Comparison of ENCODE assay signal across 9 cellular contexts in genomic region chr3:43071313-43071893, GRCh38. TPM values are rescaled to one million over a fixed set of nuclear protein-coding genes. Genes with fewer than 3 reads are reported as not detected.
DNase-seq lines count a peak whose midpoint lies in the region; ATAC-seq and TF ChIP-seq lines count a peak whose summit lies in the region.
"Had no signal": no experiment of that assay in that cellular context is flagged by ENCODE, and none has a peak within 500 bp of the region (broad histone marks: within the 10 kb centered on the region; RNA-seq: fewer than 3 reads in every experiment).

No MANE protein-coding gene starts in this region.

- ATAC-seq in foreskin keratinocyte (no peak), HG03045 (IDR thresholded peaks at IDR 0.05; ENCODE audit: unreplicated experiment) (no peak)

- H3K27ac ChIP-seq in foreskin keratinocyte (no peak overlapping the region), substantia nigra (ENCODE audit: low read depth, low read length, poor library complexity, severe bottlenecking) (no peak overlapping the region)
- H3K27ac ChIP-seq: SJSA1 had no signal

- TF ChIP-seq CTCF in foreskin keratinocyte (conservative IDR thresholded peaks at IDR 0.05): peak; percentile 48

- H3K4me1 ChIP-seq in foreskin keratinocyte: no peaks in the 10 kb centered on the region
- H3K4me1 ChIP-seq: SJSA1 had no signal

- H3K27me3 ChIP-seq in foreskin keratinocyte: no peaks in the 10 kb centered on the region
- H3K27me3 ChIP-seq: SJSA1 had no signal

- DNase-seq in stimulated activated CD4-positive, alpha-beta T cell treated with anti-CD3 and anti-CD28 coated beads, Interleukin-12 subunit alpha, Interleukin-12 subunit beta, amount 100 ng/mL, for 48 hours (ENCODE audit: low read depth in 2 of 3, low spot score in 1 of 3): peak in 2 of 3 donors; percentile 9 to 34
- no peak for DNase-seq in stimulated activated CD4-positive, alpha-beta T cell treated with anti-CD3 and anti-CD28 coated beads, Interleukin-4, amount 100 ng/mL, for 4 hours
- DNase-seq in RPMI8226 (peak; percentile 10), foreskin keratinocyte (no peak), ureter (ENCODE audit: low spot score) (peak; percentile 25), HCEC 1CT (no peak), substantia nigra (lab: John Stamatoyannopoulos, UW) (no peak)

RNA-seq across cellular contexts. Expression of gene POMGNT2, which starts 34.5 kb away (rescaled TPM):
- total RNA-seq in foreskin keratinocyte (14.2 and 15.5 TPM in 2 replicates), ureter (9.2 TPM)
- polyA plus RNA-seq in foreskin keratinocyte: 13.6 and 14.5 TPM in 2 replicates

Comparison
In these comparisons a context has a peak if more than half of its experiments do, and no peak if none do; other contexts are left out.
1. DNase-seq: peak in stimulated activated CD4-positive, alpha-beta T cell treated with anti-CD3 and anti-CD28 coated beads, Interleukin-12 subunit alpha, Interleukin-12 subunit beta, amount 100 ng/mL, for 48 hours (2 of 3), RPMI8226 (single experiment) and ureter (single experiment); none in stimulated activated CD4-positive, alpha-beta T cell treated with anti-CD3 and anti-CD28 coated beads, Interleukin-4, amount 100 ng/mL, for 4 hours (0 of 2), foreskin keratinocyte (0 of 2), HCEC 1CT (single experiment) and substantia nigra (0 of 49).